Comparison of ENCODE assay signal across 14 cellular contexts in the genomic region with DNA sequence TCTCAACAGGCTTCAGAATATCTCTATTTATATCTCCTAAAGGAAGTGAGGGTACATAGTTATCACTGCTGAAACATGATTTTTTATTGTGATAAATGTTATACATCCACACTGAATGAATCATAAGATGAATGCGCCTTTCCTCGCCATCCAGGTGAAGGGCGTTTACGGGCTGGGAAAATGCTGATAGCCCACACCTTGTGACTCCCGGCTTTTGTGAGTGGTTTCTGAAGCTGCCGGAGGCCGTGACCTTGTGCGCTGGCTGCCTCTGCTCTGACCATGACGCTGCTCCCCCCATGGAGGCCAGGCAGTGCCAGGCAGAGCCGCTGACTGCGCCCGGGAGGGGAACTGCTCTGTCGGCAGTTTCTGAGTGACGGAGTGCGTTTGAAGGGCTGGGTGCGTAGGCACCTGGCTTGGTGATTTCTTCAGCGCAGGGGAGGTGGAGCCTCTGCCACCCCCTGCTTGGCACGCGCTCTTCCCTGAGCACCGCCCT.
DNase-seq lines count a peak whose midpoint lies in the region; ATAC-seq and TF ChIP-seq lines count a peak whose summit lies in the region.
"Had no signal": no experiment of that assay in that cellular context is flagged by ENCODE, and none has a peak within 500 bp of the region (broad histone marks: within the 10 kb centered on the region; RNA-seq: fewer than 3 reads in every experiment).

No MANE protein-coding gene starts in this region.

- no peak overlapping the region; the same call in 1 of the 2 replicates for H3K27ac Mint-ChIP-seq in GM23338
- H3K27ac Mint-ChIP-seq in activated CD4-positive, alpha-beta memory T cell treated with anti-CD3 and anti-CD28 coated beads, Interleukin-2, amount 10 ng/mL, durations not matched to agents 7 days and 5 days: no peak overlapping the region

- no peak overlapping the region for H3K4me3 Mint-ChIP-seq in GM23338
- H3K4me3 Mint-ChIP-seq in activated CD4-positive, alpha-beta memory T cell treated with anti-CD3 and anti-CD28 coated beads, Interleukin-2, amount 10 ng/mL, durations not matched to agents 7 days and 5 days: no peak overlapping the region

- peak overlapping the region; percentile 69 for H3K9ac ChIP-seq in PC-3 (ENCODE audit: low read length)

- H3K27ac ChIP-seq in GM23338 (ENCODE audit: low read depth) (peak overlapping the region; percentile 74), PC-3 (ENCODE audit: low read length) (peak overlapping the region; percentile 92), epithelial cell of prostate (peak overlapping the region; percentile 95), upper lobe of right lung (no peak overlapping the region)
- H3K27ac ChIP-seq: WERI-Rb-1 had no signal

- no peak for TF ChIP-seq CTCF in GM23338 (conservative IDR thresholded peaks at IDR 0.05; ENCODE audit: low read depth in 2 of 2)
- TF ChIP-seq CTCF in PC-3 (conservative IDR thresholded peaks at IDR 0.05; ENCODE audit: low read depth, low read length): no peak
- no peak for TF ChIP-seq CTCF in omental fat pad (IDR thresholded peaks at IDR 0.05)
- no peak for TF ChIP-seq CTCF in upper lobe of right lung (IDR thresholded peaks at IDR 0.05)

- H3K4me3 ChIP-seq in GM23338 (no peak overlapping the region), PC-3 (ENCODE audit: low read length) (peak overlapping the region; percentile 42; the same call in 1 of the 2 replicates), upper lobe of right lung (no peak overlapping the region)

- H3K9me3 ChIP-seq in PC-3 (ENCODE audit: low read length): no peaks in the 10 kb centered on the region
- no peaks in the 10 kb centered on the region for H3K9me3 ChIP-seq in upper lobe of right lung

- H2AFZ ChIP-seq in GM23338 (no peak overlapping the region), PC-3 (ENCODE audit: low read length) (no peak overlapping the region)

- peaks cover 98% of the 10 kb centered on the region for H3K79me2 ChIP-seq in GM23338 (replicated peaks; ENCODE audit: insufficient read depth)
- H3K79me2 ChIP-seq in PC-3 (ENCODE audit: low read length): peaks cover 4% of the 10 kb centered on the region; the same call in 1 of the 2 replicates

- no TSS peak for BruUV-seq in PC-3 (replicated peaks; lab: Mats Ljungman, UMichigan)

- peaks cover 39% of the 10 kb centered on the region for H4K20me1 ChIP-seq in GM23338 (replicated peaks; ENCODE audit: insufficient read depth)
- no peaks in the 10 kb centered on the region for H4K20me1 ChIP-seq in PC-3 (ENCODE audit: low read length)

- intact Hi-C loops in PC-3 (cut with micrococcal nuclease) (loop anchor here (5.0 kb wide), 2 partner anchors 41 to 64 kb away; no protein-coding TSS in a partner anchor), upper lobe of right lung (cut with DNase I) (no loop called here)

- POLR2A ChIA-PET in PC-3 (lab: Charles Lee; ENCODE audit: unreplicated experiment): no interaction called here
- POLR2A ChIA-PET in activated CD4-positive, alpha-beta memory T cell treated with anti-CD3 and anti-CD28 coated beads, Interleukin-2, amount 10 ng/mL, durations not matched to agents 7 days and 5 days (lab: Charles Lee): no interaction called here

- no peak for DNase-seq in GM23338 (ENCODE audit: low spot score)
- peak; percentile 83 for DNase-seq in PC-3
- DNase-seq in epithelial cell of prostate (ENCODE audit: low read depth, low spot score): peak; percentile 64
- no peak for DNase-seq in omental fat pad (ENCODE audit: low spot score)
- no peak for DNase-seq in upper lobe of right lung
- DNase-seq in stimulated activated CD8-positive, alpha-beta memory T cell treated with anti-CD3 and anti-CD28 coated beads, Interleukin-4, amount 100 ng/mL, for 48 hours: no peak
- no peak for DNase-seq in activated CD4-positive, alpha-beta memory T cell treated with anti-CD3 and anti-CD28 coated beads, Interleukin-2, amount 10 ng/mL, durations not matched to agents 7 days and 5 days
- DNase-seq: activated gamma-delta T cell treated with Interleukin-2 at 50 U/mL for 16 hours, aorta, cortex of kidney, NCI-H1694 treated with DMSO at 0.1 percent for 48 hours, NCI-H510A treated with DMSO at 0.1 percent for 48 hours, WERI-Rb-1 had no signal

- H3K9me2 ChIP-seq in GM23338 (ENCODE audit: insufficient read depth): no peaks in the 10 kb centered on the region
- H3K9me2 ChIP-seq in PC-3 (replicated peaks; ENCODE audit: low read length): no peaks in the 10 kb centered on the region

- H3F3A ChIP-seq in GM23338 (replicated peaks; ENCODE audit: low read depth) (no peaks in the 10 kb centered on the region), PC-3 (ENCODE audit: low read length, unreplicated experiment) (no peaks in the 10 kb centered on the region)

- ATAC-seq in GM23338 (peak; percentile 21), PC-3 (peak; percentile 73), omental fat pad (ENCODE audit: low FRiP score) (peak; percentile 88), upper lobe of right lung (no peak), HG03196 (IDR thresholded peaks at IDR 0.05; ENCODE audit: unreplicated experiment) (no peak)

- H3K4me1 ChIP-seq in GM23338 (ENCODE audit: insufficient read depth) (peaks cover 22% of the 10 kb centered on the region), PC-3 (ENCODE audit: insufficient read depth, low read length) (peaks cover 39% of the 10 kb centered on the region), upper lobe of right lung (no peaks in the 10 kb centered on the region)

- CTCF ChIA-PET in PC-3 (lab: Charles Lee): no interaction called here
- CTCF ChIA-PET in activated CD4-positive, alpha-beta memory T cell treated with anti-CD3 and anti-CD28 coated beads, Interleukin-2, amount 10 ng/mL, durations not matched to agents 7 days and 5 days (lab: Charles Lee): no interaction called here

- H3K27me3 ChIP-seq in GM23338 (ENCODE audit: insufficient read depth) (no peaks in the 10 kb centered on the region), PC-3 (ENCODE audit: low read length) (no peaks in the 10 kb centered on the region), upper lobe of right lung (no peaks in the 10 kb centered on the region)

- H3K4me2 ChIP-seq in GM23338 (no peak overlapping the region), PC-3 (ENCODE audit: low read length) (peak overlapping the region; percentile 65)

- peaks cover 42% of the 10 kb centered on the region for H3K4me1 Mint-ChIP-seq in GM23338
- peaks cover 9% of the 10 kb centered on the region for H3K4me1 Mint-ChIP-seq in activated CD4-positive, alpha-beta memory T cell treated with anti-CD3 and anti-CD28 coated beads, Interleukin-2, amount 10 ng/mL, durations not matched to agents 7 days and 5 days

- H3K36me3 ChIP-seq in GM23338 (ENCODE audit: insufficient read depth) (no peaks in the 10 kb centered on the region; the same call in 1 of the 2 replicates), PC-3 (ENCODE audit: low read depth, low read length) (no peaks in the 10 kb centered on the region), upper lobe of right lung (no peaks in the 10 kb centered on the region)

- H3K27me3 Mint-ChIP-seq in GM23338 (ENCODE audit: insufficient read depth, low read depth, poor library complexity): peaks cover 17% of the 10 kb centered on the region
- H3K27me3 Mint-ChIP-seq in activated CD4-positive, alpha-beta memory T cell treated with anti-CD3 and anti-CD28 coated beads, Interleukin-2, amount 10 ng/mL, durations not matched to agents 7 days and 5 days: no peaks in the 10 kb centered on the region

- peaks cover 5% of the 10 kb centered on the region; the same call in 1 of the 3 replicates for H3K36me3 Mint-ChIP-seq in GM23338 (ENCODE audit: low read depth)
- no peaks in the 10 kb centered on the region for H3K36me3 Mint-ChIP-seq in activated CD4-positive, alpha-beta memory T cell treated with anti-CD3 and anti-CD28 coated beads, Interleukin-2, amount 10 ng/mL, durations not matched to agents 7 days and 5 days (ENCODE audit: low read depth)

- H3K9me3 Mint-ChIP-seq in GM23338: no peaks in the 10 kb centered on the region
- H3K9me3 Mint-ChIP-seq in activated CD4-positive, alpha-beta memory T cell treated with anti-CD3 and anti-CD28 coated beads, Interleukin-2, amount 10 ng/mL, durations not matched to agents 7 days and 5 days: no peaks in the 10 kb centered on the region

TF ChIP-seq in GM23338, 12 proteins besides CTCF, POLR2A, EP300 and RAD21 (continues in another document):
- TF ChIP-seq NANOG (IDR thresholded peaks at IDR 0.05; ENCODE audit: borderline replicate concordance): no peak

Comparison
In these comparisons a context has a peak if more than half of its experiments do, and no peak if none do; other contexts are left out.
1. ATAC-seq: peak in GM23338 (single experiment), PC-3 (single experiment) and omental fat pad (single experiment); none in upper lobe of right lung (single experiment) and HG03196 (single experiment).
2. DNase-seq: peak in PC-3 (single experiment) and epithelial cell of prostate (single experiment); none in GM23338 (single experiment), omental fat pad (single experiment), upper lobe of right lung (single experiment), stimulated activated CD8-positive, alpha-beta memory T cell treated with anti-CD3 and anti-CD28 coated beads, Interleukin-4, amount 100 ng/mL, for 48 hours (single experiment) and activated CD4-positive, alpha-beta memory T cell treated with anti-CD3 and anti-CD28 coated beads, Interleukin-2, amount 10 ng/mL, durations not matched to agents 7 days and 5 days (single experiment).